9 cellular contexts compared by ENCODE assay signal in the genomic region with DNA sequence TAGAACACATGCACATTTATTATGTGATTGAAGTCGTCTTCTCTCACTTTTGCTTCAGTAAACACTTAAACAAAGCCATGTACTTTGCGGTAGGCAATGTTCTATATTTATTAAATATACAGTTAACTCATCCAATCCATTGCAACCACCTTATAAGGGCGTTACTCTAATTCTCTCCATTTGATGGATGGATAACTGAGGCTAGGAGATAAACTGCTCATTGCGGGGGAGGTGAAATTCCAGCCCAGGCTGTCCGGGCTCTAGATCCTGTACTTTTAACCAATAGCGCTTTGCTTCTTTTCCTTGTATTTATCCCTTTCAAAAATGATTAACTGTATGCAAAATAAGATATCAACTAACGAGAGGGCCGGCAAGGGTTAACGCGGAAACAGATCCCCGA. TPM values are rescaled to one million over a fixed set of nuclear protein-coding genes. Genes with fewer than 3 reads are reported as not detected.
A peak's percentile ranks its signal among the peaks of the same experiment; 100 is the strongest.
DNase-seq lines count a peak whose midpoint lies in the region; ATAC-seq, FAIRE-seq and TF ChIP-seq lines count a peak whose summit lies in the region.
"Had no signal": no experiment of that assay in that cellular context is flagged by ENCODE, and none has a peak within 500 bp of the region (broad histone marks: within the 10 kb centered on the region; RNA-seq: fewer than 3 reads in every experiment).

No MANE protein-coding gene starts in this region.

- H3K27me3 Mint-ChIP-seq in osteocyte (ENCODE audit: unreplicated experiment), result peaks cover 44% of the 10 kb centered on the region
- peaks cover 41% of the 10 kb centered on the region for H3K27me3 Mint-ChIP-seq in T-helper 2 cell treated with Interferon-gamma antibody and Interleukin-4, amounts not matched to agents 5 μg/mL and 100 μg/mL, for 36 hours (ENCODE audit: low read depth)

- no peak overlapping the region for H3K27ac ChIP-seq in ACC112 (ENCODE audit: low read depth, low read length)
- peak overlapping the region; percentile 55; the same call in 1 of the 2 replicates for H3K27ac ChIP-seq in SJCRH30
- peak overlapping the region in 3 of 4 donors; percentile 93 to 94 (median 94) for H3K27ac ChIP-seq in gastroesophageal sphincter

- H3K9me3 ChIP-seq in SJCRH30 (replicated peaks) (no peaks in the 10 kb centered on the region), gastroesophageal sphincter (no peaks in the 10 kb centered on the region)

- H3K36me3 ChIP-seq in ACC112 (ENCODE audit: insufficient read depth, low read length) (no peaks in the 10 kb centered on the region), SJCRH30 (no peaks in the 10 kb centered on the region), gastroesophageal sphincter (no peaks in the 10 kb centered on the region)

- H3K4me3 ChIP-seq in ACC112 (ENCODE audit: low read depth, low read length) (peak overlapping the region; percentile 87), SJCRH30 (peak overlapping the region; percentile 83), gastroesophageal sphincter (peak overlapping the region; percentile 86 to 88)

- peak overlapping the region; percentile 67 for H3K4me3 Mint-ChIP-seq in osteocyte (ENCODE audit: unreplicated experiment)
- H3K4me3 Mint-ChIP-seq in T-helper 2 cell treated with Interferon-gamma antibody and Interleukin-4, amounts not matched to agents 5 μg/mL and 100 μg/mL, for 36 hours, result no peak overlapping the region

- no peak overlapping the region for H3K27ac Mint-ChIP-seq in osteocyte (ENCODE audit: unreplicated experiment)
- H3K27ac Mint-ChIP-seq in T-helper 2 cell treated with Interferon-gamma antibody and Interleukin-4, amounts not matched to agents 5 μg/mL and 100 μg/mL, for 36 hours, result no peak overlapping the region

- FAIRE-seq in HTR-8/SVneo (lab: Jason Lieb, UNC), result no peak
- FAIRE-seq: D721Med had no signal

- no peak for TF ChIP-seq EP300 in gastroesophageal sphincter (IDR thresholded peaks at IDR 0.05)

- TF ChIP-seq POLR2A in gastroesophageal sphincter (IDR thresholded peaks at IDR 0.05), result no peak

- no peaks in the 10 kb centered on the region for H3K79me2 ChIP-seq in ACC112 (ENCODE audit: control insufficient read depth, insufficient read depth, low read length, unreplicated experiment)

- TF ChIP-seq CTCF in gastroesophageal sphincter (IDR thresholded peaks at IDR 0.05), result no peak
- no peak for TF ChIP-seq CTCF in osteocyte (IDR thresholded peaks at IDR 0.05)

- H3K9me3 Mint-ChIP-seq in osteocyte (ENCODE audit: unreplicated experiment), result no peaks in the 10 kb centered on the region
- no peaks in the 10 kb centered on the region for H3K9me3 Mint-ChIP-seq in T-helper 2 cell treated with Interferon-gamma antibody and Interleukin-4, amounts not matched to agents 5 μg/mL and 100 μg/mL, for 36 hours

- H3K4me1 Mint-ChIP-seq in osteocyte (ENCODE audit: unreplicated experiment), result peaks cover 25% of the 10 kb centered on the region
- no peaks in the 10 kb centered on the region for H3K4me1 Mint-ChIP-seq in T-helper 2 cell treated with Interferon-gamma antibody and Interleukin-4, amounts not matched to agents 5 μg/mL and 100 μg/mL, for 36 hours (ENCODE audit: low read depth)

- H3K36me3 Mint-ChIP-seq in osteocyte (ENCODE audit: unreplicated experiment), result peaks cover 2% of the 10 kb centered on the region
- H3K36me3 Mint-ChIP-seq in T-helper 2 cell treated with Interferon-gamma antibody and Interleukin-4, amounts not matched to agents 5 μg/mL and 100 μg/mL, for 36 hours (ENCODE audit: low read depth), result no peaks in the 10 kb centered on the region

- H3K4me1 ChIP-seq in ACC112 (ENCODE audit: control insufficient read depth, insufficient read depth, low read length, unreplicated experiment) (peaks cover 5% of the 10 kb centered on the region), SJCRH30 (no peaks in the 10 kb centered on the region; the same call in 1 of the 2 replicates), gastroesophageal sphincter (peaks cover 0 to 25% (median 0%) of the 10 kb centered on the region in 3 donors)

- no peak for DNase-seq in SJCRH30
- DNase-seq in osteocyte (ENCODE audit: extremely low spot score, unreplicated experiment), result no peak
- DNase-seq in HTR-8/SVneo (ENCODE audit: insufficient read length, low spot score), result no peak
- no peak for DNase-seq in NCI-H2029 (lab: John Stamatoyannopoulos, UW)
- no peak for DNase-seq in T-helper 2 cell treated with Interferon-gamma antibody and Interleukin-4, amounts not matched to agents 5 μg/mL and 100 μg/mL, for 36 hours (ENCODE audit: low spot score)
- no peak for DNase-seq in DMS79 (lab: John Stamatoyannopoulos, UW)

- ATAC-seq in gastroesophageal sphincter, result no peak

- peaks cover 54% of the 10 kb centered on the region for H3K27me3 ChIP-seq in ACC112 (ENCODE audit: insufficient read depth, low read length)
- no peaks in the 10 kb centered on the region for H3K27me3 ChIP-seq in SJCRH30
- H3K27me3 ChIP-seq in gastroesophageal sphincter, result peaks cover 4% of the 10 kb centered on the region

- H2AFZ ChIP-seq in ACC112 (ENCODE audit: low read length, unreplicated experiment), result peak overlapping the region; percentile 45

- 3% methylated on average over 10 to 11 of the region's 11 CpGs for WGBS in gastroesophageal sphincter (ENCODE audit: low coverage in 1 of 2), 2 donors

RNA-seq across cellular contexts. Expression of a gene that starts 1.2 kb away (rescaled TPM):
- 10.4 and 11.4 TPM in 2 replicates for total RNA-seq in SJCRH30 (2014; rRNA removed; shearing (Covaris generic))
- total RNA-seq in gastroesophageal sphincter (10 to 100 TPM; 32.3 to 65.5 (median 50.5) TPM), osteocyte (33.2 and 36.4 TPM in 2 replicates)
